In genomic region chr18:12460874-12461273, GRCh38 we compare ENCODE assay signal across 19 cellular contexts. TPM values are rescaled to one million over a fixed set of nuclear protein-coding genes. Genes with fewer than 3 reads are reported as not detected.
DNase-seq lines count a peak whose midpoint lies in the region; ATAC-seq, FAIRE-seq and TF ChIP-seq lines count a peak whose summit lies in the region.
"Had no signal": no experiment of that assay in that cellular context is flagged by ENCODE, and none has a peak within 500 bp of the region (broad histone marks: within the 10 kb centered on the region; RNA-seq: fewer than 3 reads in every experiment).

No MANE protein-coding gene starts in this region.

- H3K27ac ChIP-seq in K562 (ENCODE audit: extremely low read depth, low read depth, low read length) (peak overlapping the region; percentile 23; the same call in 1 of the 3 replicates), left ventricle myocardium inferior (replicated peaks) (peak overlapping the region; percentile 66), MM.1S (ENCODE audit: low read length) (no peak overlapping the region), esophagus squamous epithelium (no peak overlapping the region)
- H3K27ac ChIP-seq: SJSA1 had no signal

- no peak for FAIRE-seq in K562 (lab: Jason Lieb, UNC)
- FAIRE-seq: colon had no signal

- peaks cover 74% of the 10 kb centered on the region for H3K36me3 Mint-ChIP-seq in MCF 10A (ENCODE audit: insufficient read depth, unreplicated experiment)
- H3K36me3 Mint-ChIP-seq: activated naive CD4-positive, alpha-beta T cell treated with anti-CD3 and anti-CD28 coated beads, Interleukin-2, amount 50 U/mL, for 24 hours had no signal

- ATAC-seq in K562 = peak; percentile 81
- peak; percentile 36 for ATAC-seq in sciatic nerve
- ATAC-seq: stimulated activated naive CD8-positive, alpha-beta T cell treated with anti-CD3 and anti-CD28 coated beads, Interleukin-15, Interleukin-2, amounts not matched to agents 100 U/mL and 50 U/mL, for 24 hours had no signal

- TF ChIP-seq POLR2A in K562 (conservative IDR thresholded peaks at IDR 0.05) = no peak
- no peak for TF ChIP-seq POLR2A in esophagus squamous epithelium (IDR thresholded peaks at IDR 0.05)

- H3K9me1 ChIP-seq in K562 (ENCODE audit: control insufficient read depth, insufficient read depth, low read length) = no peaks in the 10 kb centered on the region

- no peaks in the 10 kb centered on the region for H3K27me3 Mint-ChIP-seq in MCF 10A (ENCODE audit: insufficient read depth, unreplicated experiment)
- H3K27me3 Mint-ChIP-seq: activated B cell treated with CpG ODN at 0.5 μM for 24 hours; activated naive CD4-positive, alpha-beta T cell treated with anti-CD3 and anti-CD28 coated beads, Interleukin-2, amount 50 U/mL, for 24 hours had no signal

- H3K9me3 ChIP-seq in K562 (replicated peaks; ENCODE audit: control insufficient read depth, insufficient read depth, low read depth, low read length) (no peaks in the 10 kb centered on the region), left ventricle myocardium inferior (replicated peaks) (no peaks in the 10 kb centered on the region), MM.1S (replicated peaks; ENCODE audit: insufficient read depth, low read length) (no peaks in the 10 kb centered on the region), esophagus squamous epithelium (no peaks in the 10 kb centered on the region)
- H3K9me3 ChIP-seq: SJSA1 had no signal

- H3K79me2 ChIP-seq in K562 (ENCODE audit: control insufficient read depth, insufficient read depth, low read length) = no peaks in the 10 kb centered on the region
- no peaks in the 10 kb centered on the region for H3K79me2 ChIP-seq in MM.1S (ENCODE audit: low read length)

- no peak for TF ChIP-seq EP300 in K562 (IDR thresholded peaks at IDR 0.05; ENCODE audit: low read length)

- no peak overlapping the region for H3K27ac Mint-ChIP-seq in MCF 10A (ENCODE audit: low read depth, unreplicated experiment)
- H3K27ac Mint-ChIP-seq: activated B cell treated with CpG ODN at 0.5 μM for 24 hours; activated naive CD4-positive, alpha-beta T cell treated with anti-CD3 and anti-CD28 coated beads, Interleukin-2, amount 50 U/mL, for 24 hours had no signal

- H3K9ac ChIP-seq in K562 (ENCODE audit: insufficient read depth in 1 of 2, low read depth in 2 of 2, low read length in 2 of 2) (no peak overlapping the region), MM.1S (ENCODE audit: low read length) (no peak overlapping the region)

- 18% methylated on average over 5 of the region's 5 CpGs for WGBS in K562 (ENCODE audit: insufficient coverage, low coverage, missing lambda C conversion rate)
- 64 to 65% methylated on average over 4 of the region's 5 CpGs for WGBS in esophagus squamous epithelium, 2 donors

- H2AFZ ChIP-seq in K562 (ENCODE audit: low read depth, low read length) (no peak overlapping the region), MM.1S (ENCODE audit: low read length) (no peak overlapping the region)

- H3K4me1 ChIP-seq in K562 (replicated peaks in 1 of 2; ENCODE audit: control insufficient read depth in 2 of 2, insufficient read depth in 2 of 2, low read length in 2 of 2) (no peaks in the 10 kb centered on the region), left ventricle myocardium inferior (peaks cover 11% of the 10 kb centered on the region), MM.1S (ENCODE audit: low read length) (no peaks in the 10 kb centered on the region), esophagus squamous epithelium (no peaks in the 10 kb centered on the region)
- H3K4me1 ChIP-seq: SJSA1 had no signal

- no peaks in the 10 kb centered on the region for H3F3A ChIP-seq in MM.1S (ENCODE audit: insufficient read depth, low read length)

- H3K4me3 Mint-ChIP-seq in MCF 10A (ENCODE audit: unreplicated experiment) = no peak overlapping the region
- H3K4me3 Mint-ChIP-seq: activated B cell treated with CpG ODN at 0.5 μM for 24 hours; activated naive CD4-positive, alpha-beta T cell treated with anti-CD3 and anti-CD28 coated beads, Interleukin-2, amount 50 U/mL, for 24 hours; H9 had no signal

- TF ChIP-seq RAD21 in K562 (CRISPR knock-in tag; conservative IDR thresholded peaks at IDR 0.05 in 1 of 2, IDR thresholded peaks at IDR 0.05 in 1 of 2) = no peak

- H3K4me3 ChIP-seq in K562 (no peak overlapping the region), left ventricle myocardium inferior (no peak overlapping the region), MM.1S (ENCODE audit: low read length) (no peak overlapping the region), esophagus squamous epithelium (no peak overlapping the region)
- H3K4me3 ChIP-seq: SJSA1 had no signal

- no peaks in the 10 kb centered on the region for H3K4me1 Mint-ChIP-seq in MCF 10A (ENCODE audit: insufficient read depth, unreplicated experiment)
- H3K4me1 Mint-ChIP-seq: activated B cell treated with CpG ODN at 0.5 μM for 24 hours; activated naive CD4-positive, alpha-beta T cell treated with anti-CD3 and anti-CD28 coated beads, Interleukin-2, amount 50 U/mL, for 24 hours had no signal

- H3K36me3 ChIP-seq in K562 (ENCODE audit: control insufficient read depth, insufficient read depth, low read length) (peaks cover 17% of the 10 kb centered on the region; the same call in 2 of the 3 replicates), left ventricle myocardium inferior (peaks cover 54% of the 10 kb centered on the region), MM.1S (replicated peaks; ENCODE audit: insufficient read depth, low read length) (no peaks in the 10 kb centered on the region), esophagus squamous epithelium (peaks cover 0 to 30% (median 0%) of the 10 kb centered on the region in 3 donors)

- no peak for TF ChIP-seq CTCF in K562 (IDR thresholded peaks at IDR 0.05 in 2 of 3, conservative IDR thresholded peaks at IDR 0.05 in 1 of 3; ENCODE audit: insufficient read depth in 2 of 3, low read depth in 1 of 3, low read length in 3 of 3)
- no peak for TF ChIP-seq CTCF in left ventricle myocardium inferior (IDR thresholded peaks at IDR 0.05; ENCODE audit: borderline replicate concordance)
- no peak for TF ChIP-seq CTCF in MM.1S (IDR thresholded peaks at IDR 0.05; ENCODE audit: low read length)
- no peak for TF ChIP-seq CTCF in esophagus squamous epithelium (IDR thresholded peaks at IDR 0.05)
- no peak for TF ChIP-seq CTCF in MCF 10A (IDR thresholded peaks at IDR 0.05; ENCODE audit: unreplicated experiment)

- BruUV-seq in K562 (replicated peaks; lab: Mats Ljungman, UMichigan) = no TSS peak
- no TSS peak for BruUV-seq in MCF 10A (replicated peaks; lab: Mats Ljungman, UMichigan)

- in situ Hi-C loops in KBM-7 (cut with MboI; ENCODE audit: low pct_unique_long_range_greater_than_20kb, low sequenced_read_pairs) (no loop called here), K562 (cut with MboI) (no loop called here)

- no peaks in the 10 kb centered on the region for H3K9me2 ChIP-seq in MM.1S (replicated peaks; ENCODE audit: insufficient read depth, low read length)

- DNase-seq in KBM-7 = peak; percentile 14
- peak in 1 of 4 experiments; percentile 52 for DNase-seq in K562 (ENCODE audit: extremely low read depth in 1 of 4, low spot score in 3 of 4)
- no peak for DNase-seq in left ventricle myocardium inferior
- no peak for DNase-seq in sciatic nerve (ENCODE audit: low spot score)
- DNase-seq in NCI-H2196 (lab: John Stamatoyannopoulos, UW; ENCODE audit: unreplicated experiment) = no peak
- DNase-seq in MM.1S = no peak
- DNase-seq in esophagus squamous epithelium (lab: John Stamatoyannopoulos, UW) = no peak
- no peak for DNase-seq in MCF 10A (ENCODE audit: unreplicated experiment)
- DNase-seq: activated B cell treated with CpG ODN at 0.5 μM for 24 hours; C1 segment of cervical spinal cord; H9; NCI-H1048; NCI-H2171; NK-92 treated with Interleukin-12 subunit alpha and Interleukin-12 subunit beta, amount 100 ng/mL, for 24 hours; retina; stimulated activated naive CD8-positive, alpha-beta T cell treated with anti-CD3 and anti-CD28 coated beads, Interleukin-15, Interleukin-2, amounts not matched to agents 100 U/mL and 50 U/mL, for 24 hours had no signal

- H3K9me3 Mint-ChIP-seq in MCF 10A (ENCODE audit: unreplicated experiment) = no peaks in the 10 kb centered on the region
- H3K9me3 Mint-ChIP-seq: activated B cell treated with CpG ODN at 0.5 μM for 24 hours; activated naive CD4-positive, alpha-beta T cell treated with anti-CD3 and anti-CD28 coated beads, Interleukin-2, amount 50 U/mL, for 24 hours; H9 had no signal

- H3K27me3 ChIP-seq in K562 (ENCODE audit: control insufficient read depth in 2 of 2, insufficient read depth in 2 of 2, low read length in 2 of 2) (no peaks in the 10 kb centered on the region), left ventricle myocardium inferior (ENCODE audit: low read depth) (no peaks in the 10 kb centered on the region), MM.1S (replicated peaks; ENCODE audit: insufficient read depth, low read length) (no peaks in the 10 kb centered on the region), esophagus squamous epithelium (no peaks in the 10 kb centered on the region)
- H3K27me3 ChIP-seq: SJSA1 had no signal

- intact Hi-C loops in K562 (cut with micrococcal nuclease) (no loop called here), left ventricle myocardium inferior (cut with micrococcal nuclease) (no loop called here), sciatic nerve (cut with DNase I) (no loop called here), esophagus squamous epithelium (cut with DNase I) (no loop called here), MCF 10A (cut with micrococcal nuclease) (no loop called here)

- H4K20me1 ChIP-seq in K562 (replicated peaks; ENCODE audit: control insufficient read depth, insufficient read depth, low read length) (no peaks in the 10 kb centered on the region), MM.1S (ENCODE audit: insufficient read depth, low read length) (no peaks in the 10 kb centered on the region)

- H3K4me2 ChIP-seq in K562 (ENCODE audit: insufficient read depth, low read length) (no peak overlapping the region), MM.1S (ENCODE audit: low read depth, low read length) (no peak overlapping the region)

- POLR2A ChIA-PET in K562 (lab: Yijun Ruan, JAX) (interaction anchor here (0.7 to 1.7 kb wide), 5 partner anchors 11 to 905 kb away, joined by 3 to 8 read pairs (median 4); no protein-coding TSS in a partner anchor), MCF 10A (lab: Yijun Ruan, JAX) (interaction anchor here (0.6 to 0.7 kb wide), 2 partner anchors 83 to 131 kb away, joined by 3 read pairs; no protein-coding TSS in a partner anchor)

- CTCF ChIA-PET in K562 (lab: Yijun Ruan, JAX; ENCODE audit: low intra/inter-chr PET ratio) (no interaction called here), MCF 10A (lab: Yijun Ruan, JAX) (interaction anchor here (0.7 to 2.0 kb wide), 3 partner anchors 8 to 70 kb away, joined by 3 to 11 read pairs (median 3); no protein-coding TSS in a partner anchor)

RNA-seq across cellular contexts. Expression of gene PRELID3A, which starts 53.1 kb away (rescaled TPM):
- 32.0 and 35.2 TPM in 2 replicates for total RNA-seq in K562 (2011; cell fraction: chromatin; rRNA removed; ENCODE audit: low replicate concordance)
- 13.5 and 15.5 TPM in 2 replicates for total RNA-seq in K562 (2011; cell fraction: nucleolus; rRNA removed)
- total RNA-seq in K562 (2011; cell fraction: nucleoplasm; rRNA removed) = 12.5 and 14.7 TPM in 2 replicates
- total RNA-seq in K562 (2014; rRNA removed) (5.3 and 5.4 TPM in 2 replicates), K562 (2014; rRNA removed; fragmentation: Illumina TruSeq; extraction: Trizol) (5.4 and 5.8 TPM in 2 replicates), K562 (2015; rRNA removed; fragmentation: Illumina TruSeq; extraction: Trizol) (5.4 and 6.6 TPM in 2 replicates), K562 (2021) (4.8 and 7.3 TPM in 2 replicates), left ventricle myocardium inferior (1.2 TPM), sciatic nerve (17.8 TPM), esophagus squamous epithelium (1 to 10 TPM in 2 of 4 donors, under 1 TPM in 2; 0.31 to 1.9 (median 1.2) TPM), MCF 10A (2022) (16.5 and 17.1 TPM in 2 replicates)
- polyA plus RNA-seq in K562 (2011; rRNA removed) (5.7 and 6.2 TPM in 2 replicates), K562 (2014; fragmentation: Illumina TruSeq; extraction: Trizol) (5.1 and 5.4 TPM in 2 replicates), K562 (2014; fragmentation: Nextera tagmentation; extraction: Ambion mirVana) (under 1 TPM; 0.14 to 0.32 TPM), K562 (2014; rRNA removed) (7.8 and 14.3 TPM in 2 replicates)
- polyA plus RNA-seq in K562 (2011; cell fraction: cytosol; rRNA removed) = 3.5 and 4.1 TPM in 2 replicates
- polyA plus RNA-seq in K562 (2011; cell fraction: nucleus; rRNA removed) = 14.6 and 16.9 TPM in 2 replicates
- polyA plus RNA-seq in K562 (2012) = 5.3 and 5.4 TPM in 2 replicates
- polyA minus RNA-seq in K562 (2011; rRNA and poly(A)+ RNA removed) = 2.5 and 3.4 TPM in 2 replicates
- polyA minus RNA-seq in K562 (2011; cell fraction: cytosol; rRNA and poly(A)+ RNA removed) = 1.8 and 2.6 TPM in 2 replicates
- 3.0 and 5.0 TPM in 2 replicates for polyA minus RNA-seq in K562 (2011; cell fraction: nucleus; rRNA and poly(A)+ RNA removed)

Comparison
In these comparisons a context has a peak if more than half of its experiments do, and no peak if none do; other contexts are left out.
1. H3K27ac ChIP-seq: peak in K562 (single experiment) and left ventricle myocardium inferior (single experiment); none in MM.1S (single experiment) and esophagus squamous epithelium (0 of 4).